In the genomic region with DNA sequence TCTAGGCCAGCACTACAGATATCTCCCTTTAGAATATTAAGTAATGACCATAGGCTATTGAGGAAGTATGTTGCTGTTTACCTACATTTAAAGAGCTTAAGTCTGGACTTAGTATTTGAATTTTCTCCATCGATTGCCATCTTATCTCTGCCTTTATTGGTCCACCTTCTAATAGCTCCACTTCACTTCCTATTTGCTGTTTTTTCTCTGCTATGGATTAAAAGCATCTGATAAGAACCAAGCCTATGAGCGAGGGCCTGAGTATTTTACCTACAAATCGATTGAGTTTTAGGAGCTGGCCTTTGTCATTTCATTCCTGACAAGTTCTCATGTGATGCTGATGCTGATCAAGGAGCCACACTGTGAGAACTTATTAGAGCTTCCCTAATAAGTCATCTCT, we compare ENCODE assay signal across 20 cellular contexts. TPM values are rescaled to one million over a fixed set of nuclear protein-coding genes. Genes with fewer than 3 reads are reported as not detected.
DNase-seq lines count a peak whose midpoint lies in the region; ATAC-seq and TF ChIP-seq lines count a peak whose summit lies in the region.
"Had no signal": no experiment of that assay in that cellular context is flagged by ENCODE, and none has a peak within 500 bp of the region (broad histone marks: within the 10 kb centered on the region; RNA-seq: fewer than 3 reads in every experiment).

No MANE protein-coding gene starts in this region.

- POLR2A ChIA-PET in SK-N-SH (lab: Yijun Ruan, JAX) (no interaction called here), activated B cell treated with CpG ODN at 0.5 μM for 24 hours (lab: Charles Lee) (interaction anchor here (1.0 to 11.9 kb wide), 10 partner anchors 12 to 380 kb away, joined by 3 to 409 read pairs (median 22); a partner anchor contains a TSS)

- H3K4me3 Mint-ChIP-seq in IgD-negative memory B cell (peak overlapping the region; percentile 89 to 97 (median 92)), activated B cell treated with CpG ODN at 0.5 μM for 24 hours (peak overlapping the region; percentile 29), neural progenitor cell (no peak overlapping the region)
- peak overlapping the region; percentile 75 for H3K4me3 Mint-ChIP-seq in stimulated activated memory B cell treated with anti-CD40 and anti-IgM and Interleukin-4, amounts not matched to agents 10 μg/mL and 1 μg/mL and 100 μg/mL, for 72 hours

- TF ChIP-seq EP300 in SK-N-SH (IDR thresholded peaks at IDR 0.05; ENCODE audit: borderline replicate concordance in 1 of 2, low read depth in 1 of 2, low read length in 1 of 2) = no peak

- H2AFZ ChIP-seq in SK-N-SH (ENCODE audit: low read depth) (no peak overlapping the region), neural progenitor cell (replicated peaks) (no peak overlapping the region)
- H2AFZ ChIP-seq: GM23248 had no signal

- H3K36me3 ChIP-seq in SK-N-SH (replicated peaks in 1 of 2; ENCODE audit: control insufficient read depth in 1 of 2, insufficient read depth in 2 of 2, low read length in 1 of 2) (no peaks in the 10 kb centered on the region), neural progenitor cell (no peaks in the 10 kb centered on the region)

- TF ChIP-seq RAD21 in SK-N-SH (IDR thresholded peaks at IDR 0.05; ENCODE audit: low read length) = no peak

- TF ChIP-seq CTCF in SK-N-SH (IDR thresholded peaks at IDR 0.05) (no peak), activated B cell treated with CpG ODN at 0.5 μM for 24 hours (IDR thresholded peaks at IDR 0.05) (no peak), neural progenitor cell (IDR thresholded peaks at IDR 0.05) (no peak)

- H3K27ac Mint-ChIP-seq in IgD-negative memory B cell (peak overlapping the region; percentile 93 to 99 (median 98)), activated B cell treated with CpG ODN at 0.5 μM for 24 hours (peak overlapping the region; percentile 99), neural progenitor cell (no peak overlapping the region)
- H3K27ac Mint-ChIP-seq in stimulated activated memory B cell treated with anti-CD40 and anti-IgM and Interleukin-4, amounts not matched to agents 10 μg/mL and 1 μg/mL and 100 μg/mL, for 72 hours = peak overlapping the region; percentile 97

- H3K4me3 ChIP-seq in SK-N-SH (ENCODE audit: low read depth in 2 of 2, low read length in 1 of 2) (no peak overlapping the region), neural progenitor cell (no peak overlapping the region)
- H3K4me3 ChIP-seq: GM23248 had no signal

- no peak for ATAC-seq in SK-N-SH treated with all-trans-retinoic acid at 6 μM for 48 hours
- no peak for ATAC-seq in activated B cell treated with CpG ODN at 0.5 μM for 24 hours (ENCODE audit: low read depth)
- ATAC-seq in stimulated activated memory B cell treated with anti-CD40 and anti-IgM and Interleukin-4, amounts not matched to agents 10 μg/mL and 1 μg/mL and 100 μg/mL, for 72 hours = no peak
- ATAC-seq in GM21447 (IDR thresholded peaks at IDR 0.05; ENCODE audit: unreplicated experiment) = no peak
- ATAC-seq: GM12878, PC-3 had no signal

- H3K9me3 ChIP-seq in SK-N-SH (0 out of 2 replicates have a peak, but pooled peaks cover 4% of the 10 kb centered on the region), neural progenitor cell (ENCODE audit: low read depth) (peaks cover 4% of the 10 kb centered on the region)
- H3K9me3 ChIP-seq: Caco-2 had no signal

- H3K27me3 ChIP-seq in SK-N-SH (ENCODE audit: insufficient read depth) (no peaks in the 10 kb centered on the region), neural progenitor cell (no peaks in the 10 kb centered on the region)

- no peak for DNase-seq in SK-N-SH
- DNase-seq in activated B cell treated with CpG ODN at 0.5 μM for 24 hours = no peak
- DNase-seq in neural progenitor cell (ENCODE audit: low spot score) = no peak
- no peak for DNase-seq in NCI-H345 (lab: John Stamatoyannopoulos, UW)
- DNase-seq: Caco-2, DMS53, GM23248, IMR-90, NCI-H1436 treated with DMSO at 0.1 percent for 48 hours, NCI-H2081 treated with DMSO at 0.1 percent for 48 hours, NCI-H2227 treated with DMSO at 0.1 percent for 48 hours, NCI-H526, PC-3 had no signal

- H3K27me3 Mint-ChIP-seq in IgD-negative memory B cell (no peaks in the 10 kb centered on the region), activated B cell treated with CpG ODN at 0.5 μM for 24 hours (no peaks in the 10 kb centered on the region), neural progenitor cell (ENCODE audit: insufficient read depth, low read depth) (peaks cover 7% of the 10 kb centered on the region)
- H3K27me3 Mint-ChIP-seq in stimulated activated memory B cell treated with anti-CD40 and anti-IgM and Interleukin-4, amounts not matched to agents 10 μg/mL and 1 μg/mL and 100 μg/mL, for 72 hours = no peaks in the 10 kb centered on the region

- H3K4me1 ChIP-seq in SK-N-SH (ENCODE audit: control insufficient read depth in 1 of 2, insufficient read depth in 2 of 2, low read depth in 1 of 2, low read length in 1 of 2) (peaks cover 17% of the 10 kb centered on the region in 2 experiments; a peak in 3 of 4 replicates), neural progenitor cell (peaks cover 13% of the 10 kb centered on the region)

- H3K4me2 ChIP-seq in SK-N-SH (no peak overlapping the region), neural progenitor cell (no peak overlapping the region)

- no peaks in the 10 kb centered on the region for H3F3A ChIP-seq in SK-N-SH (replicated peaks; ENCODE audit: insufficient read depth)
- H3F3A ChIP-seq in neural progenitor cell (ENCODE audit: low read depth) = no peaks in the 10 kb centered on the region

- CTCF ChIA-PET in SK-N-SH (lab: Yijun Ruan, JAX) (interaction anchor here (0.6 to 2.3 kb wide), 4 partner anchors 11 to 158 kb away, joined by 3 to 9 read pairs (median 4); no protein-coding TSS in a partner anchor), activated B cell treated with CpG ODN at 0.5 μM for 24 hours (lab: Charles Lee) (interaction anchor here (1.0 to 7.3 kb wide), 7 partner anchors 10 to 176 kb away, joined by 3 to 150 read pairs (median 54); a partner anchor contains a TSS)

- H3K4me1 Mint-ChIP-seq in IgD-negative memory B cell (peaks cover 57 to 67% (median 64%) of the 10 kb centered on the region in 3 donors), activated B cell treated with CpG ODN at 0.5 μM for 24 hours (peaks cover 92% of the 10 kb centered on the region), neural progenitor cell (peaks cover 62% of the 10 kb centered on the region)
- peaks cover 75% of the 10 kb centered on the region for H3K4me1 Mint-ChIP-seq in stimulated activated memory B cell treated with anti-CD40 and anti-IgM and Interleukin-4, amounts not matched to agents 10 μg/mL and 1 μg/mL and 100 μg/mL, for 72 hours

- H3K9me3 Mint-ChIP-seq in IgD-negative memory B cell (peaks cover 0 to 5% (median 0%) of the 10 kb centered on the region in 3 donors), activated B cell treated with CpG ODN at 0.5 μM for 24 hours (peaks cover 2% of the 10 kb centered on the region), neural progenitor cell (peaks cover 4% of the 10 kb centered on the region)
- H3K9me3 Mint-ChIP-seq in stimulated activated memory B cell treated with anti-CD40 and anti-IgM and Interleukin-4, amounts not matched to agents 10 μg/mL and 1 μg/mL and 100 μg/mL, for 72 hours = peaks cover 5% of the 10 kb centered on the region

- 43% methylated on average over 3 of the region's 3 CpGs for WGBS in SK-N-SH (ENCODE audit: low lambda C conversion rate)

- H3K36me3 Mint-ChIP-seq in IgD-negative memory B cell (peaks cover 3% of the 10 kb centered on the region), activated B cell treated with CpG ODN at 0.5 μM for 24 hours (ENCODE audit: low read depth) (peaks cover 7% of the 10 kb centered on the region), neural progenitor cell (peaks cover under 1% of the 10 kb centered on the region)
- H3K36me3 Mint-ChIP-seq in stimulated activated memory B cell treated with anti-CD40 and anti-IgM and Interleukin-4, amounts not matched to agents 10 μg/mL and 1 μg/mL and 100 μg/mL, for 72 hours = peaks cover 6% of the 10 kb centered on the region

- no peaks in the 10 kb centered on the region for H3K79me2 ChIP-seq in SK-N-SH (ENCODE audit: insufficient read depth)
- no peaks in the 10 kb centered on the region for H3K79me2 ChIP-seq in neural progenitor cell (ENCODE audit: low read depth)

- H4K20me1 ChIP-seq in SK-N-SH (ENCODE audit: insufficient read depth) (no peaks in the 10 kb centered on the region), neural progenitor cell (ENCODE audit: low read depth) (no peaks in the 10 kb centered on the region)

- H3K9me2 ChIP-seq in SK-N-SH = no peaks in the 10 kb centered on the region

- H3K9ac ChIP-seq in SK-N-SH (no peak overlapping the region), neural progenitor cell (no peak overlapping the region)
- H3K9ac ChIP-seq: GM23248 had no signal

- H3K27ac ChIP-seq in SK-N-SH (ENCODE audit: low read depth in 2 of 2, low read length in 1 of 2) = no peak overlapping the region
- no peak overlapping the region for H3K27ac ChIP-seq in neural progenitor cell
- H3K27ac ChIP-seq: 22Rv1, C4-2B, GM23248 had no signal

- intact Hi-C loops in activated B cell treated with CpG ODN at 0.5 μM for 24 hours (cut with micrococcal nuclease) = loop anchor here (2.0 kb wide), 1 partner anchor 255 kb away; no protein-coding TSS in a partner anchor

TF ChIP-seq in SK-N-SH, 30 proteins besides CTCF, POLR2A, EP300 and RAD21 (continues in another document):
- TF ChIP-seq, protein P1, sequence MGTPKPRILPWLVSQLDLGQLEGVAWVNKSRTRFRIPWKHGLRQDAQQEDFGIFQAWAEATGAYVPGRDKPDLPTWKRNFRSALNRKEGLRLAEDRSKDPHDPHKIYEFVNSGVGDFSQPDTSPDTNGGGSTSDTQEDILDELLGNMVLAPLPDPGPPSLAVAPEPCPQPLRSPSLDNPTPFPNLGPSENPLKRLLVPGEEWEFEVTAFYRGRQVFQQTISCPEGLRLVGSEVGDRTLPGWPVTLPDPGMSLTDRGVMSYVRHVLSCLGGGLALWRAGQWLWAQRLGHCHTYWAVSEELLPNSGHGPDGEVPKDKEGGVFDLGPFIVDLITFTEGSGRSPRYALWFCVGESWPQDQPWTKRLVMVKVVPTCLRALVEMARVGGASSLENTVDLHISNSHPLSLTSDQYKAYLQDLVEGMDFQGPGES (IDR thresholded peaks at IDR 0.05; ENCODE audit: low read depth, low read length) = no peak

TF ChIP-seq in SK-N-SH treated with all-trans-retinoic acid at 6 μM for 48 hours, 23 proteins besides CTCF, POLR2A, EP300 and RAD21 (continues in another document):
- TF ChIP-seq GLIS3 (CRISPR knock-in tag; IDR thresholded peaks at IDR 0.05) (no peak), PPARA (CRISPR knock-in tag; IDR thresholded peaks at IDR 0.05; ENCODE audit: borderline replicate concordance) (no peak), ZFP30 (CRISPR knock-in tag; IDR thresholded peaks at IDR 0.05) (no peak), RARB (CRISPR knock-in tag; IDR thresholded peaks at IDR 0.05) (no peak), ZNF70 (CRISPR knock-in tag; IDR thresholded peaks at IDR 0.05) (no peak)

RNA-seq across cellular contexts. Expression of a gene that starts 52.6 kb away (rescaled TPM):
- polyA plus RNA-seq in SK-N-SH (2012; rRNA removed) = 6.7 and 8.4 TPM in 2 replicates
- 4.2 and 4.7 TPM in 2 replicates for polyA plus RNA-seq in SK-N-SH (2012; cell fraction: cytosol; rRNA removed)
- 33.8 and 50.9 TPM in 2 replicates for polyA plus RNA-seq in SK-N-SH (2012; cell fraction: nucleus; rRNA removed)
- 152 TPM for polyA plus RNA-seq in IgD-negative memory B cell
- 254 and 290 TPM in 2 replicates for total RNA-seq in activated B cell treated with CpG ODN at 0.5 μM for 24 hours
- 69.0 and 73.8 TPM in 2 replicates for total RNA-seq in neural progenitor cell (ENCODE audit: low replicate concordance)
